Comparison of ENCODE assay signal across 8 cellular contexts in the genomic region with DNA sequence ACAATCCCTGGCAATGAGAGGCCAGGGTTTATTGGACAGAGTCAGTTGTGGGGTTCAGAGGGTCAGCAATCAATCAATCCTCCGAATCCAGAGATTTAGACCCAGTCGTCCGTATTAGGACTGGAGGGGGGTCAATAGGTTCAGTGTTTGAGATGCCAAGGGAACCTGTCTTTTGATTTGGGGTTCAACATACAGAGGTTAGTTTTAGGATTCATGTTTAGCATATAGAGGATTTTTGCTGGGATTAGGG. TPM values are rescaled to one million over a fixed set of nuclear protein-coding genes. Genes with fewer than 3 reads are reported as not detected.
DNase-seq lines count a peak whose midpoint lies in the region; ATAC-seq and TF ChIP-seq lines count a peak whose summit lies in the region.

No MANE protein-coding gene starts in this region.

- intact Hi-C loops in left lung (cut with DNase I) (no loop called here), thyroid gland (cut with DNase I) (loop anchor here (5.0 kb wide), 1 partner anchor 112 kb away; the partner anchor contains the start of gene DNPEP)

- no peaks in the 10 kb centered on the region for H3K9me3 Mint-ChIP-seq in activated CD8-positive, alpha-beta memory T cell treated with anti-CD3 and anti-CD28 coated beads, Interleukin-2, amount 10 ng/mL, durations not matched to agents 7 days and 5 days (ENCODE audit: low read depth)
- H3K9me3 Mint-ChIP-seq in activated naive CD8-positive, alpha-beta T cell treated with anti-CD3 and anti-CD28 coated beads, Interleukin-2, amount 50 U/mL, for 24 hours, result no peaks in the 10 kb centered on the region

- 0% methylated on average over 3 of the region's 3 CpGs for WGBS in thyroid gland, 2 donors

- H3K4me3 ChIP-seq in left lung (peak overlapping the region; percentile 74 to 79), thyroid gland (replicated peaks in 1 of 3) (peak overlapping the region; percentile 33 to 67 (median 50))

- H3K27ac ChIP-seq in left lung (peak overlapping the region; percentile 91 to 93), thyroid gland (peak overlapping the region in 2 of 3 donors; percentile 91 to 98)

- H3K27me3 Mint-ChIP-seq in activated CD8-positive, alpha-beta memory T cell treated with anti-CD3 and anti-CD28 coated beads, Interleukin-2, amount 10 ng/mL, durations not matched to agents 7 days and 5 days, result peaks cover 37% of the 10 kb centered on the region
- peaks cover 41% of the 10 kb centered on the region for H3K27me3 Mint-ChIP-seq in activated naive CD8-positive, alpha-beta T cell treated with anti-CD3 and anti-CD28 coated beads, Interleukin-2, amount 50 U/mL, for 24 hours

- no peak for TF ChIP-seq POLR2A in thyroid gland (IDR thresholded peaks at IDR 0.05)

- CTCF ChIA-PET in activated CD8-positive, alpha-beta memory T cell treated with anti-CD3 and anti-CD28 coated beads, Interleukin-2, amount 10 ng/mL, durations not matched to agents 7 days and 5 days (lab: Charles Lee), result interaction anchor here (0.6 to 8.6 kb wide), 11 partner anchors 10 to 204 kb away, joined by 3 to 149 read pairs (median 4); partner anchors contain the start of genes CHPF, STK11IP and TMEM198

- H3K4me1 Mint-ChIP-seq in activated CD8-positive, alpha-beta memory T cell treated with anti-CD3 and anti-CD28 coated beads, Interleukin-2, amount 10 ng/mL, durations not matched to agents 7 days and 5 days, result peaks cover 31% of the 10 kb centered on the region
- H3K4me1 Mint-ChIP-seq in activated naive CD8-positive, alpha-beta T cell treated with anti-CD3 and anti-CD28 coated beads, Interleukin-2, amount 50 U/mL, for 24 hours, result peaks cover 32% of the 10 kb centered on the region

- TF ChIP-seq CTCF in left lung (IDR thresholded peaks at IDR 0.05) (no peak), thyroid gland (IDR thresholded peaks at IDR 0.05) (no peak)

- peaks cover 11 to 30% of the 10 kb centered on the region in 2 donors for H3K4me1 ChIP-seq in left lung
- H3K4me1 ChIP-seq in thyroid gland, result peaks cover 24 to 26% of the 10 kb centered on the region in 2 donors

- H3K27me3 ChIP-seq in left lung (peaks cover 23 to 39% of the 10 kb centered on the region in 2 donors), thyroid gland (no peaks in the 10 kb centered on the region)

- peak overlapping the region; percentile 78 for H3K27ac Mint-ChIP-seq in activated CD8-positive, alpha-beta memory T cell treated with anti-CD3 and anti-CD28 coated beads, Interleukin-2, amount 10 ng/mL, durations not matched to agents 7 days and 5 days
- peak overlapping the region; percentile 90 for H3K27ac Mint-ChIP-seq in activated naive CD8-positive, alpha-beta T cell treated with anti-CD3 and anti-CD28 coated beads, Interleukin-2, amount 50 U/mL, for 24 hours

- no peaks in the 10 kb centered on the region for H3K36me3 Mint-ChIP-seq in activated CD8-positive, alpha-beta memory T cell treated with anti-CD3 and anti-CD28 coated beads, Interleukin-2, amount 10 ng/mL, durations not matched to agents 7 days and 5 days
- peaks cover 6% of the 10 kb centered on the region for H3K36me3 Mint-ChIP-seq in activated naive CD8-positive, alpha-beta T cell treated with anti-CD3 and anti-CD28 coated beads, Interleukin-2, amount 50 U/mL, for 24 hours (ENCODE audit: low read depth)

- H3K36me3 ChIP-seq in left lung (peaks cover 0 to 28% of the 10 kb centered on the region in 2 donors), thyroid gland (peaks cover 2 to 3% of the 10 kb centered on the region in 2 donors)

- peak overlapping the region; percentile 87 for H3K4me3 Mint-ChIP-seq in activated CD8-positive, alpha-beta memory T cell treated with anti-CD3 and anti-CD28 coated beads, Interleukin-2, amount 10 ng/mL, durations not matched to agents 7 days and 5 days
- peak overlapping the region; percentile 95 for H3K4me3 Mint-ChIP-seq in activated naive CD8-positive, alpha-beta T cell treated with anti-CD3 and anti-CD28 coated beads, Interleukin-2, amount 50 U/mL, for 24 hours

- ATAC-seq in activated CD8-positive, alpha-beta memory T cell treated with anti-CD3 and anti-CD28 coated beads, Interleukin-2, amount 10 ng/mL, durations not matched to agents 7 days and 5 days, result no peak
- ATAC-seq in activated naive CD8-positive, alpha-beta T cell treated with anti-CD3 and anti-CD28 coated beads, Interleukin-2, amount 50 U/mL, for 24 hours, result no peak
- ATAC-seq in left lung (no peak), GM18870 (IDR thresholded peaks at IDR 0.05; ENCODE audit: unreplicated experiment) (no peak), left lobe of liver (no peak)

- H3K9me3 ChIP-seq in left lung (no peaks in the 10 kb centered on the region), thyroid gland (no peaks in the 10 kb centered on the region)

- DNase-seq in activated CD8-positive, alpha-beta memory T cell treated with anti-CD3 and anti-CD28 coated beads, Interleukin-2, amount 10 ng/mL, durations not matched to agents 7 days and 5 days, result no peak
- DNase-seq in activated CD8-positive, alpha-beta memory T cell treated with anti-CD3 and anti-CD28 coated beads, Interleukin-2, amount 50 U/mL, for 4 hours, result no peak
- DNase-seq in activated naive CD8-positive, alpha-beta T cell treated with anti-CD3 and anti-CD28 coated beads, Interleukin-2, amount 50 U/mL, for 24 hours, result no peak
- DNase-seq in left lung (no peak), thyroid gland (no peak), HuH-7.5 (ENCODE audit: low spot score) (no peak), left lobe of liver (ENCODE audit: low spot score) (no peak)

RNA-seq across cellular contexts. Expression of gene GMPPA, which starts 0.3 kb away (rescaled TPM):
- total RNA-seq in activated CD8-positive, alpha-beta memory T cell treated with anti-CD3 and anti-CD28 coated beads, Interleukin-2, amount 10 ng/mL, durations not matched to agents 7 days and 5 days, result 10 to 100 TPM; 36.5 to 42.6 TPM
- total RNA-seq in left lung, result 10 to 100 TPM; 43.7 to 50.1 TPM
- total RNA-seq in thyroid gland, result 10 to 100 TPM; 26.5 to 50.6 (median 42.6) TPM
- total RNA-seq in left lobe of liver, result 43.4 TPM

RNA-seq across cellular contexts. Expression of gene ASIC4, which starts 15.3 kb away (rescaled TPM):
- under 1 TPM in 1 of 2 experiments, not detected in 1; 0.09 TPM for total RNA-seq in activated CD8-positive, alpha-beta memory T cell treated with anti-CD3 and anti-CD28 coated beads, Interleukin-2, amount 10 ng/mL, durations not matched to agents 7 days and 5 days
- not detected for total RNA-seq in left lung
- not detected for total RNA-seq in thyroid gland
- 0.05 TPM for total RNA-seq in left lobe of liver

RNA-seq across cellular contexts. Expression of gene CHPF, which starts 44.6 kb away (rescaled TPM):
- 10 to 100 TPM; 14.2 to 24.4 TPM for total RNA-seq in activated CD8-positive, alpha-beta memory T cell treated with anti-CD3 and anti-CD28 coated beads, Interleukin-2, amount 10 ng/mL, durations not matched to agents 7 days and 5 days
- 100 to 1,000 TPM in 1 of 2 donors, 10 to 100 TPM in 1; 61.6 to 114 TPM for total RNA-seq in left lung
- 100 to 1,000 TPM in 3 of 4 donors, 10 to 100 TPM in 1; 57.2 to 194 (median 141) TPM for total RNA-seq in thyroid gland
- 55.1 TPM for total RNA-seq in left lobe of liver

RNA-seq across cellular contexts. Expression of gene TMEM198, which starts 44.8 kb away (rescaled TPM):
- total RNA-seq in activated CD8-positive, alpha-beta memory T cell treated with anti-CD3 and anti-CD28 coated beads, Interleukin-2, amount 10 ng/mL, durations not matched to agents 7 days and 5 days, result 1 to 10 TPM; 1.8 to 2.8 TPM
- 1 to 10 TPM; 2.9 to 3.5 TPM for total RNA-seq in left lung
- total RNA-seq in thyroid gland, result 10 to 100 TPM in 1 of 4 donors, 1 to 10 TPM in 3; 4.6 to 10.9 (median 5.4) TPM
- 2.1 TPM for total RNA-seq in left lobe of liver
